Comparison of ENCODE assay signal across 9 cellular contexts in genomic region chr15:81323559-81323943, GRCh38. TPM values are rescaled to one million over a fixed set of nuclear protein-coding genes. Genes with fewer than 3 reads are reported as not detected.
DNase-seq lines count a peak whose midpoint lies in the region; ATAC-seq, FAIRE-seq and TF ChIP-seq lines count a peak whose summit lies in the region.
"Had no signal": no experiment of that assay in that cellular context is flagged by ENCODE, and none has a peak within 500 bp of the region (broad histone marks: within the 10 kb centered on the region; RNA-seq: fewer than 3 reads in every experiment).

No MANE protein-coding gene starts in this region.

- H3K27me3 ChIP-seq in HCT116 (ENCODE audit: insufficient read depth, low read length): no peaks in the 10 kb centered on the region
- H3K27me3 ChIP-seq in SJSA1 (replicated peaks): no peaks in the 10 kb centered on the region
- no peaks in the 10 kb centered on the region for H3K27me3 ChIP-seq in smooth muscle cell (ENCODE audit: low read depth)

- 16% methylated on average over 3 of the region's 4 CpGs for WGBS in smooth muscle cell (ENCODE audit: low lambda C conversion rate)

- no peaks in the 10 kb centered on the region for H3K79me2 ChIP-seq in HCT116 (ENCODE audit: insufficient read depth, low read length)
- H3K79me2 ChIP-seq in smooth muscle cell (ENCODE audit: low read depth): no peaks in the 10 kb centered on the region

- peaks cover 14% of the 10 kb centered on the region for H3K36me3 Mint-ChIP-seq in Calu3 (ENCODE audit: insufficient read depth, unreplicated experiment)

- CTCF ChIA-PET in Calu3 (lab: Charles Lee) (interaction anchor here (1.0 kb wide), 1 partner anchor 57 kb away, joined by 14 read pairs; no protein-coding TSS in a partner anchor), HCT116 (lab: Charles Lee) (interaction anchor here (1.1 to 1.2 kb wide), 2 partner anchors 13 to 58 kb away, joined by 6 to 9 read pairs; no protein-coding TSS in a partner anchor)

- H3K4me2 ChIP-seq in HCT116 (ENCODE audit: low read length): peak overlapping the region; percentile 98
- H3K4me2 ChIP-seq in smooth muscle cell: peak overlapping the region; percentile 85

- peak overlapping the region; percentile 71 to 81 for H3K4me3 ChIP-seq in HCT116 (replicated peaks in 1 of 2; ENCODE audit: low read depth in 1 of 2, low read length in 2 of 2)
- peak overlapping the region; percentile 68 for H3K4me3 ChIP-seq in SJSA1
- H3K4me3 ChIP-seq in foreskin fibroblast (ENCODE audit: low read depth in 1 of 2, low read length in 2 of 2): peak overlapping the region; percentile 73 to 87
- peak overlapping the region; percentile 67 for H3K4me3 ChIP-seq in smooth muscle cell

- H3K4me1 ChIP-seq in HCT116 (ENCODE audit: control insufficient read depth in 1 of 2, insufficient read depth in 2 of 2, low read length in 2 of 2) (peaks cover 2 to 16% of the 10 kb centered on the region in 2 experiments; a peak in 3 of 4 replicates), SJSA1 (replicated peaks) (peaks cover 40% of the 10 kb centered on the region), smooth muscle cell (ENCODE audit: low read depth) (peaks cover 11% of the 10 kb centered on the region)

- H3K27ac ChIP-seq in HCT116 (ENCODE audit: low read depth, low read length) (no peak overlapping the region), SJSA1 (peak overlapping the region; percentile 35; the same call in 1 of the 2 replicates), smooth muscle cell (ENCODE audit: low read depth) (no peak overlapping the region)

- peak overlapping the region; percentile 76 for H3K9ac ChIP-seq in HCT116 (ENCODE audit: low read length)
- peak overlapping the region; percentile 59 for H3K9ac ChIP-seq in smooth muscle cell (ENCODE audit: low read depth)

- BruUV-seq in Calu3 (replicated peaks; lab: Mats Ljungman, UMichigan) (TSS peak; percentile 73), HCT116 (replicated peaks; lab: Mats Ljungman, UMichigan) (TSS peak; percentile 66)

- no peak for TF ChIP-seq POLR2A in HCT116 (IDR thresholded peaks at IDR 0.05; ENCODE audit: borderline replicate concordance, extremely low read depth, insufficient read depth, insufficient read length)

- H3F3A ChIP-seq in smooth muscle cell (ENCODE audit: low read depth): peaks cover 24% of the 10 kb centered on the region

- H3K9me3 ChIP-seq in HCT116 (ENCODE audit: control insufficient read depth in 1 of 2, insufficient read depth in 1 of 2, low read depth in 1 of 2, low read length in 2 of 2): no peaks in the 10 kb centered on the region
- H3K9me3 ChIP-seq in SJSA1 (replicated peaks): no peaks in the 10 kb centered on the region
- no peaks in the 10 kb centered on the region for H3K9me3 ChIP-seq in smooth muscle cell (replicated peaks; ENCODE audit: low read depth)

- TF ChIP-seq CTCF in Calu3 (IDR thresholded peaks at IDR 0.05; ENCODE audit: unreplicated experiment): no peak
- TF ChIP-seq CTCF in HCT116 (IDR thresholded peaks at IDR 0.05 in 2 of 3, conservative IDR thresholded peaks at IDR 0.05 in 1 of 3; ENCODE audit: borderline replicate concordance in 1 of 3, insufficient read depth in 1 of 3, low read depth in 2 of 3, low read length in 2 of 3): no peak
- TF ChIP-seq CTCF in foreskin fibroblast (IDR thresholded peaks at IDR 0.05; ENCODE audit: low read depth, low read length): no peak
- TF ChIP-seq CTCF in smooth muscle cell (IDR thresholded peaks at IDR 0.05; ENCODE audit: borderline replicate concordance, insufficient read depth, poor library complexity, severe bottlenecking): no peak

- FAIRE-seq in RCC 7860 (lab: Jason Lieb, UNC): no peak

- H3K27ac Mint-ChIP-seq in Calu3 (ENCODE audit: unreplicated experiment): peak overlapping the region; percentile 72

- H3K4me3 Mint-ChIP-seq in Calu3 (ENCODE audit: low read depth, unreplicated experiment): peak overlapping the region; percentile 89

- H3K36me3 ChIP-seq in HCT116 (ENCODE audit: control insufficient read depth in 1 of 2, insufficient read depth in 2 of 2, low read length in 2 of 2) (no peaks in the 10 kb centered on the region), SJSA1 (peaks cover 20% of the 10 kb centered on the region), smooth muscle cell (ENCODE audit: low read depth) (peaks cover 6% of the 10 kb centered on the region)

- H2AFZ ChIP-seq in HCT116 (ENCODE audit: low read depth, low read length, poor library complexity, severe bottlenecking): peak overlapping the region; percentile 68
- peak overlapping the region; percentile 58 for H2AFZ ChIP-seq in smooth muscle cell (ENCODE audit: low read depth)

- H3K27me3 Mint-ChIP-seq in Calu3 (ENCODE audit: unreplicated experiment): peaks cover 10% of the 10 kb centered on the region

- ATAC-seq in HCT116: no peak
- no peak for ATAC-seq in HG02798 (IDR thresholded peaks at IDR 0.05; ENCODE audit: poor library complexity, unreplicated experiment)

- POLR2A ChIA-PET in HCT116 (lab: Charles Lee): interaction anchor here (0.8 to 1.5 kb wide), 9 partner anchors 11 to 57 kb away, joined by 3 to 5 read pairs (median 4); no protein-coding TSS in a partner anchor

- RAD21 ChIA-PET in HCT116 (lab: Charles Lee; ENCODE audit: low non-redundant PET in 1 of 2, low total read pairs in 2 of 2, uncharacterized antibody in 2 of 2, unreplicated experiment in 2 of 2): interaction anchor here in 1 of 2 experiments (1.3 kb wide), 1 partner anchor 57 kb away, joined by 4 read pairs; no protein-coding TSS in a partner anchor

- DNase-seq in Calu3 (no peak), HCT116 (ENCODE audit: low read depth, low spot score) (no peak), SJSA1 (ENCODE audit: low read depth in 1 of 2, low spot score in 2 of 2) (no peak), foreskin fibroblast (no peak), smooth muscle cell (lab: John Stamatoyannopoulos, UW; ENCODE audit: unreplicated experiment) (no peak), RCC 7860 (ENCODE audit: low spot score) (no peak)
- no peak for DNase-seq in activated CD4-positive, alpha-beta T cell treated with anti-CD3 and anti-CD28 coated beads, Interleukin-2, amount 50 U/mL, for 48 hours

- H3K9me3 Mint-ChIP-seq in Calu3 (ENCODE audit: low read depth, unreplicated experiment): no peaks in the 10 kb centered on the region

- no peak for TF ChIP-seq RAD21 in HCT116 (IDR thresholded peaks at IDR 0.05; ENCODE audit: low read depth)

- H3K9me2 ChIP-seq in HCT116 (ENCODE audit: insufficient read depth): no peaks in the 10 kb centered on the region

- peaks cover 11% of the 10 kb centered on the region for H3K4me1 Mint-ChIP-seq in Calu3 (ENCODE audit: low read depth, unreplicated experiment)

- intact Hi-C loops in Calu3 (cut with micrococcal nuclease; ENCODE audit: unreplicated experiment) (no loop called here), HCT116 (cut with micrococcal nuclease) (loop anchor here (10.0 kb wide), 1 partner anchor 329 kb away; no protein-coding TSS in a partner anchor)

- no peaks in the 10 kb centered on the region for H4K20me1 ChIP-seq in HCT116 (ENCODE audit: insufficient read depth)
- H4K20me1 ChIP-seq in smooth muscle cell (ENCODE audit: low read depth): peaks cover 4% of the 10 kb centered on the region

TF ChIP-seq in HCT116, 20 proteins besides CTCF, POLR2A, EP300 and RAD21 (continues in another document):
- TF ChIP-seq ZNF274 (IDR thresholded peaks at IDR 0.05; ENCODE audit: low read depth, low read length) (no peak), POLR2AphosphoS5 (IDR thresholded peaks at IDR 0.05; ENCODE audit: low read depth, low read length) (no peak), MAX (IDR thresholded peaks at IDR 0.05) (no peak), EZH2phosphoT487 (IDR thresholded peaks at IDR 0.05; ENCODE audit: borderline replicate concordance) (no peak), CEBPB (IDR thresholded peaks at IDR 0.05; ENCODE audit: low read depth) (no peak), YY1 (IDR thresholded peaks at IDR 0.05; ENCODE audit: extremely low read depth, insufficient replicate concordance, low read depth, low read length) (no peak), FOSL1 (IDR thresholded peaks at IDR 0.05; ENCODE audit: low read depth) (no peak), ZFX (IDR thresholded peaks at IDR 0.05) (no peak), REST (IDR thresholded peaks at IDR 0.05; ENCODE audit: low read depth) (no peak), CBX3 (IDR thresholded peaks at IDR 0.05; ENCODE audit: low read depth) (no peak), ELF1 (IDR thresholded peaks at IDR 0.05; ENCODE audit: borderline replicate concordance, low read depth) (no peak)

RNA-seq across cellular contexts. Expression of gene STARD5, which starts 0.4 kb away (rescaled TPM):
- total RNA-seq in Calu3 (2022) (1.4 and 1.9 TPM in 2 replicates), HCT116 (2021; ENCODE audit: unreplicated experiment) (4.0 TPM), smooth muscle cell (3.3 and 6.2 TPM in 2 replicates)
- polyA plus RNA-seq in HCT116 (2012): 4.3 and 5.3 TPM in 2 replicates
- total RNA-seq in SJSA1 (2014; rRNA removed; shearing (Covaris generic)): 6.3 and 8.2 TPM in 2 replicates
- 1.6 and 2.1 TPM in 2 replicates for polyA plus RNA-seq in smooth muscle cell

RNA-seq across cellular contexts. Expression of gene TMC3, which starts 50.5 kb away (rescaled TPM):
- total RNA-seq in Calu3 (2022) (not detected in 2 replicates), HCT116 (2021; ENCODE audit: unreplicated experiment) (not detected), smooth muscle cell (not detected in 2 replicates)
- polyA plus RNA-seq in HCT116 (2012): 0.01 TPM in 1 of 2 replicates, not detected in the other
- 0.03 TPM in 1 of 2 replicates, not detected in the other for total RNA-seq in SJSA1 (2014; rRNA removed; shearing (Covaris generic))
- polyA plus RNA-seq in smooth muscle cell: not detected in 2 replicates
- total RNA-seq: LHCN-M2 had no signal
